ENCODE assay signal across 18 cellular contexts in genomic region chr9:95992536-95992935, GRCh38.
DNase-seq lines count a peak whose midpoint lies in the region; ATAC-seq lines count a peak whose summit lies in the region.
"Had no signal": no experiment of that assay in that cellular context is flagged by ENCODE, and none has a peak within 500 bp of the region (broad histone marks: within the 10 kb centered on the region; RNA-seq: fewer than 3 reads in every experiment).

No MANE protein-coding gene starts in this region.

- POLR2A ChIA-PET in activated CD4-positive, alpha-beta T cell treated with anti-CD3 and anti-CD28 coated beads, Interleukin-2, amount 10 ng/mL, durations not matched to agents 7 days and 5 days (lab: Charles Lee) = no interaction called here

- no peak overlapping the region for H3K4me3 Mint-ChIP-seq in stimulated activated naive CD8-positive, alpha-beta T cell treated with anti-CD3 and anti-CD28 coated beads, Interleukin-15, Interleukin-2, amounts not matched to agents 100 ng/mL and 50 ng/mL, for 24 hours
- H3K4me3 Mint-ChIP-seq in stimulated activated naive CD8-positive, alpha-beta T cell treated with anti-CD3 and anti-CD28 coated beads, Interleukin-15, amount 100 ng/mL, for 72 hours = no peak overlapping the region
- H3K4me3 Mint-ChIP-seq in activated naive CD8-positive, alpha-beta T cell = no peak overlapping the region
- H3K4me3 Mint-ChIP-seq in activated CD4-positive, alpha-beta T cell treated with anti-CD3 and anti-CD28 coated beads, Interleukin-2, amount 10 ng/mL, durations not matched to agents 7 days and 5 days = no peak overlapping the region
- H3K4me3 Mint-ChIP-seq: CD4-positive, CD25-positive, alpha-beta regulatory T cell had no signal

- peak overlapping the region; percentile 56 for H3K27ac Mint-ChIP-seq in stimulated activated naive CD8-positive, alpha-beta T cell treated with anti-CD3 and anti-CD28 coated beads, Interleukin-15, Interleukin-2, amounts not matched to agents 100 ng/mL and 50 ng/mL, for 24 hours
- peak overlapping the region in 1 of 2 donors; percentile 77 for H3K27ac Mint-ChIP-seq in stimulated activated naive CD8-positive, alpha-beta T cell treated with anti-CD3 and anti-CD28 coated beads, Interleukin-15, amount 100 ng/mL, for 72 hours
- peak overlapping the region; percentile 95 for H3K27ac Mint-ChIP-seq in activated naive CD8-positive, alpha-beta T cell
- H3K27ac Mint-ChIP-seq in activated CD4-positive, alpha-beta T cell treated with anti-CD3 and anti-CD28 coated beads, Interleukin-2, amount 10 ng/mL, durations not matched to agents 7 days and 5 days = no peak overlapping the region
- H3K27ac Mint-ChIP-seq: CD4-positive, CD25-positive, alpha-beta regulatory T cell had no signal

- no peaks in the 10 kb centered on the region for H3K9me3 Mint-ChIP-seq in stimulated activated naive CD8-positive, alpha-beta T cell treated with anti-CD3 and anti-CD28 coated beads, Interleukin-15, Interleukin-2, amounts not matched to agents 100 ng/mL and 50 ng/mL, for 24 hours
- H3K9me3 Mint-ChIP-seq in stimulated activated naive CD8-positive, alpha-beta T cell treated with anti-CD3 and anti-CD28 coated beads, Interleukin-15, amount 100 ng/mL, for 72 hours = peaks cover 1 to 3% of the 10 kb centered on the region in 2 donors
- no peaks in the 10 kb centered on the region for H3K9me3 Mint-ChIP-seq in activated naive CD8-positive, alpha-beta T cell (ENCODE audit: low read depth)
- peaks cover 8% of the 10 kb centered on the region for H3K9me3 Mint-ChIP-seq in activated CD4-positive, alpha-beta T cell treated with anti-CD3 and anti-CD28 coated beads, Interleukin-2, amount 10 ng/mL, durations not matched to agents 7 days and 5 days

- no peak for ATAC-seq in stimulated activated naive CD8-positive, alpha-beta T cell treated with anti-CD3 and anti-CD28 coated beads, Interleukin-15, amount 100 ng/mL, for 72 hours
- no peak for ATAC-seq in HG03432 (IDR thresholded peaks at IDR 0.05; ENCODE audit: unreplicated experiment)

- peaks cover 37% of the 10 kb centered on the region for H3K4me1 Mint-ChIP-seq in stimulated activated naive CD8-positive, alpha-beta T cell treated with anti-CD3 and anti-CD28 coated beads, Interleukin-15, Interleukin-2, amounts not matched to agents 100 ng/mL and 50 ng/mL, for 24 hours (ENCODE audit: low read depth)
- peaks cover 44% of the 10 kb centered on the region for H3K4me1 Mint-ChIP-seq in stimulated activated naive CD8-positive, alpha-beta T cell treated with anti-CD3 and anti-CD28 coated beads, Interleukin-15, amount 100 ng/mL, for 72 hours
- peaks cover 37% of the 10 kb centered on the region for H3K4me1 Mint-ChIP-seq in activated naive CD8-positive, alpha-beta T cell (ENCODE audit: low read depth)
- peaks cover 5% of the 10 kb centered on the region for H3K4me1 Mint-ChIP-seq in activated CD4-positive, alpha-beta T cell treated with anti-CD3 and anti-CD28 coated beads, Interleukin-2, amount 10 ng/mL, durations not matched to agents 7 days and 5 days

- no peaks in the 10 kb centered on the region for H3K27me3 Mint-ChIP-seq in stimulated activated naive CD8-positive, alpha-beta T cell treated with anti-CD3 and anti-CD28 coated beads, Interleukin-15, Interleukin-2, amounts not matched to agents 100 ng/mL and 50 ng/mL, for 24 hours
- no peaks in the 10 kb centered on the region for H3K27me3 Mint-ChIP-seq in stimulated activated naive CD8-positive, alpha-beta T cell treated with anti-CD3 and anti-CD28 coated beads, Interleukin-15, amount 100 ng/mL, for 72 hours
- H3K27me3 Mint-ChIP-seq in activated naive CD8-positive, alpha-beta T cell = no peaks in the 10 kb centered on the region
- H3K27me3 Mint-ChIP-seq in activated CD4-positive, alpha-beta T cell treated with anti-CD3 and anti-CD28 coated beads, Interleukin-2, amount 10 ng/mL, durations not matched to agents 7 days and 5 days = no peaks in the 10 kb centered on the region
- H3K27me3 Mint-ChIP-seq: CD4-positive, CD25-positive, alpha-beta regulatory T cell had no signal

- H3K36me3 Mint-ChIP-seq in stimulated activated naive CD8-positive, alpha-beta T cell treated with anti-CD3 and anti-CD28 coated beads, Interleukin-15, Interleukin-2, amounts not matched to agents 100 ng/mL and 50 ng/mL, for 24 hours (ENCODE audit: low read depth) = peaks cover 61% of the 10 kb centered on the region
- H3K36me3 Mint-ChIP-seq in activated naive CD8-positive, alpha-beta T cell = peaks cover 32% of the 10 kb centered on the region
- peaks cover 31% of the 10 kb centered on the region for H3K36me3 Mint-ChIP-seq in activated CD4-positive, alpha-beta T cell treated with anti-CD3 and anti-CD28 coated beads, Interleukin-2, amount 10 ng/mL, durations not matched to agents 7 days and 5 days (ENCODE audit: low read depth)

- CTCF ChIA-PET in activated CD4-positive, alpha-beta T cell treated with anti-CD3 and anti-CD28 coated beads, Interleukin-2, amount 10 ng/mL, durations not matched to agents 7 days and 5 days (lab: Charles Lee) = interaction anchor here (1.2 to 1.3 kb wide), 2 partner anchors 14 to 16 kb away, joined by 3 to 4 read pairs; no protein-coding TSS in a partner anchor

- peak in 2 of 3 experiments; percentile 2 to 28 for DNase-seq in NCI-H1417 (lab: John Stamatoyannopoulos, UW)
- DNase-seq in NCI-H1417 treated with DMSO at 0.1 percent for 48 hours (lab: John Stamatoyannopoulos, UW) = no peak
- no peak for DNase-seq in stimulated activated naive CD8-positive, alpha-beta T cell treated with anti-CD3 and anti-CD28 coated beads, Interleukin-15, amount 100 ng/mL, for 72 hours
- DNase-seq in NCI-H2029 treated with DMSO at 0.1 percent for 48 hours (lab: John Stamatoyannopoulos, UW) = no peak
- DNase-seq in activated CD4-positive, alpha-beta T cell treated with anti-CD3 and anti-CD28 coated beads, Interleukin-2, amount 10 ng/mL, durations not matched to agents 7 days and 5 days = no peak
- DNase-seq: ACHN; CD4-positive, CD25-positive, alpha-beta regulatory T cell; GM23248; H7; NCI-H1048; NCI-H146; NCI-H1930; NCI-H2227 treated with DMSO at 0.1 percent for 48 hours; Right ventricle myocardium superior; RPMI8226 had no signal

Comparison
In these comparisons a context has a peak if more than half of its experiments do, and no peak if none do; other contexts are left out.
1. DNase-seq: peak in NCI-H1417 (2 of 3); none in NCI-H1417 treated with DMSO at 0.1 percent for 48 hours (single experiment), stimulated activated naive CD8-positive, alpha-beta T cell treated with anti-CD3 and anti-CD28 coated beads, Interleukin-15, amount 100 ng/mL, for 72 hours (0 of 2), NCI-H2029 treated with DMSO at 0.1 percent for 48 hours (single experiment) and activated CD4-positive, alpha-beta T cell treated with anti-CD3 and anti-CD28 coated beads, Interleukin-2, amount 10 ng/mL, durations not matched to agents 7 days and 5 days (single experiment).